In genomic region chr20:58634818-58635665, GRCh38 we compare ENCODE assay signal across 9 cellular contexts. TPM values are rescaled to one million over a fixed set of nuclear protein-coding genes. Genes with fewer than 3 reads are reported as not detected.
A peak's percentile ranks its signal among the peaks of the same experiment; 100 is the strongest.
DNase-seq lines count a peak whose midpoint lies in the region; ATAC-seq and TF ChIP-seq lines count a peak whose summit lies in the region.
"Had no signal": no experiment of that assay in that cellular context is flagged by ENCODE, and none has a peak within 500 bp of the region (broad histone marks: within the 10 kb centered on the region; RNA-seq: fewer than 3 reads in every experiment).

No MANE protein-coding gene starts in this region.

- peaks cover 0 to 11% of the 10 kb centered on the region in 2 donors for H3K27me3 Mint-ChIP-seq in CD4-positive, alpha-beta memory T cell
- H3K27me3 Mint-ChIP-seq in IgD-negative memory B cell: peaks cover 48% of the 10 kb centered on the region
- H3K27me3 Mint-ChIP-seq in activated naive CD8-positive, alpha-beta T cell treated with anti-CD3 and anti-CD28 coated beads for 36 hours: peaks cover 7% of the 10 kb centered on the region

- TF ChIP-seq CTCF in right atrium auricular region (IDR thresholded peaks at IDR 0.05): no peak

- CTCF ChIA-PET in CD4-positive, alpha-beta memory T cell (lab: Charles Lee; ENCODE audit: partially characterized antibody): no interaction called here

- no peaks in the 10 kb centered on the region for H3K36me3 ChIP-seq in CD4-positive, alpha-beta memory T cell (ENCODE audit: insufficient read depth, low read length)
- no peaks in the 10 kb centered on the region for H3K36me3 ChIP-seq in right atrium auricular region

- no peaks in the 10 kb centered on the region for H3K36me3 Mint-ChIP-seq in CD4-positive, alpha-beta memory T cell
- H3K36me3 Mint-ChIP-seq in IgD-negative memory B cell: no peaks in the 10 kb centered on the region
- H3K36me3 Mint-ChIP-seq in activated naive CD8-positive, alpha-beta T cell treated with anti-CD3 and anti-CD28 coated beads for 36 hours: no peaks in the 10 kb centered on the region

- peaks cover 12% of the 10 kb centered on the region for H3K4me1 ChIP-seq in CD4-positive, alpha-beta memory T cell (ENCODE audit: insufficient read depth, low read length)
- H3K4me1 ChIP-seq in right atrium auricular region: no peaks in the 10 kb centered on the region

- peak overlapping the region in 3 of 7 donors; percentile 23 to 82 (median 27) for H3K27ac Mint-ChIP-seq in CD4-positive, alpha-beta memory T cell
- H3K27ac Mint-ChIP-seq in IgD-negative memory B cell: no peak overlapping the region
- H3K27ac Mint-ChIP-seq in activated naive CD8-positive, alpha-beta T cell treated with anti-CD3 and anti-CD28 coated beads for 36 hours: peak overlapping the region; percentile 94
- H3K27ac Mint-ChIP-seq: progenitor cell of endocrine pancreas had no signal

- H3K27ac ChIP-seq in CD4-positive, alpha-beta memory T cell (ENCODE audit: low read depth, low read length): no peak overlapping the region
- H3K27ac ChIP-seq in right atrium auricular region: no peak overlapping the region

- no peak for ATAC-seq in HG02970 (IDR thresholded peaks at IDR 0.05; ENCODE audit: low FRiP score, unreplicated experiment)
- no peak for ATAC-seq in GM21576 (IDR thresholded peaks at IDR 0.05; ENCODE audit: unreplicated experiment)

- H3K27me3 ChIP-seq in CD4-positive, alpha-beta memory T cell (ENCODE audit: insufficient read depth, low read length): no peaks in the 10 kb centered on the region
- no peaks in the 10 kb centered on the region for H3K27me3 ChIP-seq in right atrium auricular region

- POLR2A ChIA-PET in CD4-positive, alpha-beta memory T cell (lab: Charles Lee; ENCODE audit: partially characterized antibody): interaction anchor here (1.0 kb wide), 1 partner anchor 16 kb away, joined by 3 read pairs; the partner anchor contains the start of gene STX16

- DNase-seq in CD4-positive, alpha-beta memory T cell: no peak
- DNase-seq in activated naive CD8-positive, alpha-beta T cell treated with anti-CD3 and anti-CD28 coated beads for 36 hours: peak; percentile 74
- DNase-seq in stimulated activated CD4-positive, alpha-beta T cell treated with anti-CD3 and anti-CD28 coated beads, Interleukin-1b, Interleukin-23, amount 100 ng/mL, for 24 hours (ENCODE audit: low read depth in 4 of 4, low spot score in 1 of 4): peak in 3 of 4 experiments; percentile 15 to 29 (median 25)
- DNase-seq in SKM-1 (lab: John Stamatoyannopoulos, UW; ENCODE audit: unreplicated experiment) (no peak), right atrium auricular region (ENCODE audit: low spot score) (no peak)

- H3K4me1 Mint-ChIP-seq in CD4-positive, alpha-beta memory T cell: peaks cover 7 to 17% (median 11%) of the 10 kb centered on the region in 4 donors
- H3K4me1 Mint-ChIP-seq in IgD-negative memory B cell: peaks cover 6 to 8% (median 7%) of the 10 kb centered on the region in 3 donors
- peaks cover 25% of the 10 kb centered on the region for H3K4me1 Mint-ChIP-seq in activated naive CD8-positive, alpha-beta T cell treated with anti-CD3 and anti-CD28 coated beads for 36 hours

- intact Hi-C loops in CD4-positive, alpha-beta memory T cell (cut with micrococcal nuclease): no loop called here

- H3K4me3 Mint-ChIP-seq in CD4-positive, alpha-beta memory T cell: peak overlapping the region in 7 of 8 donors; percentile 31 to 74 (median 67)
- H3K4me3 Mint-ChIP-seq in IgD-negative memory B cell: peak overlapping the region; percentile 56 to 91 (median 80)
- peak overlapping the region; percentile 59 for H3K4me3 Mint-ChIP-seq in activated naive CD8-positive, alpha-beta T cell treated with anti-CD3 and anti-CD28 coated beads for 36 hours

- peak overlapping the region in 1 of 2 donors; percentile 23 for H3K4me3 ChIP-seq in CD4-positive, alpha-beta memory T cell (ENCODE audit: low read length in 2 of 2)
- no peak overlapping the region for H3K4me3 ChIP-seq in right atrium auricular region

- no peaks in the 10 kb centered on the region for H3K9me3 ChIP-seq in CD4-positive, alpha-beta memory T cell (ENCODE audit: control insufficient read depth in 1 of 2, low read length in 2 of 2)
- H3K9me3 ChIP-seq in right atrium auricular region: no peaks in the 10 kb centered on the region

- H3K9me3 Mint-ChIP-seq in CD4-positive, alpha-beta memory T cell: no peaks in the 10 kb centered on the region
- no peaks in the 10 kb centered on the region for H3K9me3 Mint-ChIP-seq in IgD-negative memory B cell
- no peaks in the 10 kb centered on the region for H3K9me3 Mint-ChIP-seq in activated naive CD8-positive, alpha-beta T cell treated with anti-CD3 and anti-CD28 coated beads for 36 hours

RNA-seq across cellular contexts. Expression of gene STX16, which starts 16.0 kb away (rescaled TPM):
- 100 to 1,000 TPM; 158 to 167 TPM for total RNA-seq in CD4-positive, alpha-beta memory T cell
- polyA plus RNA-seq in CD4-positive, alpha-beta memory T cell: 10 to 100 TPM; 16.5 to 24.5 TPM
- polyA plus RNA-seq in IgD-negative memory B cell: 18.7 TPM
- total RNA-seq in activated naive CD8-positive, alpha-beta T cell treated with anti-CD3 and anti-CD28 coated beads for 36 hours: 10 to 100 TPM; 84.0 to 93.5 TPM
- total RNA-seq in right atrium auricular region: 10 to 100 TPM; 20.9 to 26.1 TPM

RNA-seq across cellular contexts. Expression of gene NPEPL1, which starts 57.6 kb away (rescaled TPM):
- total RNA-seq in CD4-positive, alpha-beta memory T cell: 10 to 100 TPM; 44.2 to 44.8 TPM
- polyA plus RNA-seq in CD4-positive, alpha-beta memory T cell: 10 to 100 TPM in 1 of 2 donors, 1 to 10 TPM in 1; 8.9 to 11.9 TPM
- 6.9 TPM for polyA plus RNA-seq in IgD-negative memory B cell
- total RNA-seq in activated naive CD8-positive, alpha-beta T cell treated with anti-CD3 and anti-CD28 coated beads for 36 hours: 10 to 100 TPM; 13.7 to 15.2 TPM
- total RNA-seq in right atrium auricular region: 10 to 100 TPM; 12.2 to 14.1 TPM

Comparison
In these comparisons a context has a peak if more than half of its experiments do, and no peak if none do; other contexts are left out.
1. DNase-seq: peak in activated naive CD8-positive, alpha-beta T cell treated with anti-CD3 and anti-CD28 coated beads for 36 hours (single experiment) and stimulated activated CD4-positive, alpha-beta T cell treated with anti-CD3 and anti-CD28 coated beads, Interleukin-1b, Interleukin-23, amount 100 ng/mL, for 24 hours (3 of 4); none in CD4-positive, alpha-beta memory T cell (0 of 5), SKM-1 (single experiment) and right atrium auricular region (single experiment).
2. Peak in every context shown above with its lines, with median percentiles within 50 percentile points of each other: H3K4me3 Mint-ChIP-seq.